8 cellular contexts compared by ENCODE assay signal in genomic region chr1:85258536-85259117, GRCh38. TPM values are rescaled to one million over a fixed set of nuclear protein-coding genes. Genes with fewer than 3 reads are reported as not detected.
A peak's percentile ranks its signal among the peaks of the same experiment; 100 is the strongest.
DNase-seq lines count a peak whose midpoint lies in the region; ATAC-seq, FAIRE-seq and TF ChIP-seq lines count a peak whose summit lies in the region.

No MANE protein-coding gene starts in this region.

- TF ChIP-seq POLR2A in NB4 (IDR thresholded peaks at IDR 0.05; ENCODE audit: extremely low read depth, insufficient read length) (no peak), H1 (IDR thresholded peaks at IDR 0.05; ENCODE audit: control extremely low read depth in 1 of 2, low read depth in 2 of 2, low read length in 2 of 2) (no peak)

- H3K4me3 ChIP-seq in CD4-positive, CD25-positive, alpha-beta regulatory T cell (ENCODE audit: low read depth, low read length), result peak overlapping the region; percentile 93
- peak overlapping the region; percentile 89 for H3K4me3 ChIP-seq in NB4 (ENCODE audit: low read depth, low read length)
- H3K4me3 ChIP-seq in H1 (ENCODE audit: extremely low read depth in 1 of 4, insufficient read depth in 2 of 4, low read depth in 3 of 4, low read length in 4 of 4), result peak overlapping the region; percentile 79 to 94 (median 85)

- H3K36me3 ChIP-seq in CD4-positive, CD25-positive, alpha-beta regulatory T cell (ENCODE audit: control insufficient read depth, insufficient read depth, low read length), result peaks cover 16% of the 10 kb centered on the region
- peaks cover 5 to 35% (median 15%) of the 10 kb centered on the region in 4 experiments; a peak in 5 of 8 replicates for H3K36me3 ChIP-seq in H1 (ENCODE audit: control insufficient read depth in 2 of 4, insufficient read depth in 4 of 4, low read length in 3 of 4)

- TF ChIP-seq RAD21 in H1 (IDR thresholded peaks at IDR 0.05 in 1 of 2, conservative IDR thresholded peaks at IDR 0.05 in 1 of 2; ENCODE audit: low read depth in 2 of 2, low read length in 2 of 2), result peak in 1 of 2 experiments; percentile 18; a peak in 1 of 4 replicates

- 42% methylated on average over 12 of the region's 19 CpGs; no CpG with 5 or more reads in 1 of the 2 experiments for WGBS in H1 (ENCODE audit: extremely low coverage in 1 of 2, insufficient coverage in 1 of 2, insufficient read length in 1 of 2, insufficient replicate concordance in 2 of 2, low coverage in 1 of 2, low lambda C conversion rate in 2 of 2, missing lambda C conversion rate in 1 of 2), 2 experiments

- H3K4me1 Mint-ChIP-seq in CD4-positive, CD25-positive, alpha-beta regulatory T cell, result peaks cover 34 to 56% (median 45%) of the 10 kb centered on the region in 4 donors
- peaks cover 35% of the 10 kb centered on the region for H3K4me1 Mint-ChIP-seq in neural crest cell

- no peak overlapping the region for H3K56ac ChIP-seq in H1 (replicated peaks; ENCODE audit: insufficient read length, low read depth, low read length)

- POLR2A ChIA-PET in H1 (lab: Charles Lee; ENCODE audit: partially characterized antibody), result interaction anchor here (0.7 to 2.8 kb wide), 6 partner anchors 9 to 337 kb away, joined by 3 to 11 read pairs (median 4); partner anchors contain the start of genes BCL10 and CCN1

- no peak overlapping the region for H2BK5ac ChIP-seq in H1 (ENCODE audit: low read depth, low read length)

- peaks cover 2% of the 10 kb centered on the region for H3K79me1 ChIP-seq in H1 (ENCODE audit: low read depth, low read length)

- H3K4me1 ChIP-seq in CD4-positive, CD25-positive, alpha-beta regulatory T cell (ENCODE audit: control insufficient read depth, insufficient read depth, low read length, poor library complexity, severe bottlenecking), result peaks cover 25% of the 10 kb centered on the region
- H3K4me1 ChIP-seq in H1 (replicated peaks in 1 of 4; ENCODE audit: control insufficient read depth in 3 of 4, insufficient read depth in 4 of 4, low read length in 3 of 4), result peaks cover 0 to 4% (median 2%) of the 10 kb centered on the region in 4 experiments; a peak in 3 of 7 replicates

- 0 out of 7 replicates have a peak overlapping the region, but pooled peaks of 1 of the 4 experiments have one; percentile 44 for H3K9ac ChIP-seq in H1 (replicated peaks in 1 of 4; ENCODE audit: extremely low read depth in 1 of 4, low read depth in 3 of 4, low read length in 3 of 4)

- H3K27me3 ChIP-seq in CD4-positive, CD25-positive, alpha-beta regulatory T cell (ENCODE audit: control insufficient read depth, insufficient read depth, low read length), result no peaks in the 10 kb centered on the region
- no peaks in the 10 kb centered on the region for H3K27me3 ChIP-seq in H1 (replicated peaks in 1 of 4; ENCODE audit: control insufficient read depth in 3 of 4, extremely low read depth in 1 of 4, insufficient read depth in 3 of 4, low read length in 3 of 4)

- H3K9me3 ChIP-seq in CD4-positive, CD25-positive, alpha-beta regulatory T cell (ENCODE audit: control insufficient read depth in 2 of 2, low read length in 2 of 2), result no peaks in the 10 kb centered on the region
- H3K9me3 ChIP-seq in H1 (ENCODE audit: insufficient read depth in 2 of 2, low read depth in 1 of 2, low read length in 1 of 2), result peaks cover 8 to 12% of the 10 kb centered on the region in 2 experiments; a peak in 3 of 4 replicates

- peak overlapping the region; percentile 96 to 100 (median 98) for H3K4me3 Mint-ChIP-seq in CD4-positive, CD25-positive, alpha-beta regulatory T cell
- H3K4me3 Mint-ChIP-seq in neural crest cell, result peak overlapping the region; percentile 99

- H2BK120ac ChIP-seq in H1 (replicated peaks; ENCODE audit: low read depth, low read length), result no peak overlapping the region

- peaks cover 0 to 5% of the 10 kb centered on the region in 2 experiments for H4K20me1 ChIP-seq in H1 (replicated peaks in 1 of 2; ENCODE audit: control insufficient read depth in 1 of 2, insufficient read depth in 2 of 2, low read length in 2 of 2)

- no peak overlapping the region for H3K4ac ChIP-seq in H1 (replicated peaks; ENCODE audit: insufficient read length, low read depth, low read length)

- peak overlapping the region; percentile 74 to 90 for H3K4me2 ChIP-seq in H1 (ENCODE audit: insufficient read depth in 1 of 2, low read depth in 2 of 2, low read length in 2 of 2)

- H3K27ac Mint-ChIP-seq in CD4-positive, CD25-positive, alpha-beta regulatory T cell, result peak overlapping the region; percentile 56 to 98 (median 96)
- peak overlapping the region; percentile 12 for H3K27ac Mint-ChIP-seq in neural crest cell (ENCODE audit: unreplicated experiment)

- no peaks in the 10 kb centered on the region for H3K27me3 Mint-ChIP-seq in CD4-positive, CD25-positive, alpha-beta regulatory T cell
- no peaks in the 10 kb centered on the region for H3K27me3 Mint-ChIP-seq in neural crest cell (ENCODE audit: low read depth)

- no peak overlapping the region for H3K14ac ChIP-seq in H1 (ENCODE audit: insufficient read length)

- intact Hi-C loops in posterior vena cava (cut with DNase I), result loop anchor here (5.0 to 10.0 kb wide), 3 partner anchors 124 to 314 kb away; no protein-coding TSS in a partner anchor

- H3K36me3 Mint-ChIP-seq in CD4-positive, CD25-positive, alpha-beta regulatory T cell, result peaks cover 24% of the 10 kb centered on the region
- H3K36me3 Mint-ChIP-seq in neural crest cell (ENCODE audit: low read depth), result peaks cover 21% of the 10 kb centered on the region

- no peak overlapping the region for H4K91ac ChIP-seq in H1 (replicated peaks; ENCODE audit: insufficient read length, low read length)

- FAIRE-seq in H1 (lab: Jason Lieb, UNC), result no peak

- H2AFZ ChIP-seq in H1 (ENCODE audit: low read length), result no peak overlapping the region

- no peak overlapping the region for H4K5ac ChIP-seq in H1 (ENCODE audit: insufficient read length, low read depth, low read length)

- no peak overlapping the region for H2AK5ac ChIP-seq in H1 (ENCODE audit: low read depth, low read length)

- TF ChIP-seq CTCF in NB4 (IDR thresholded peaks at IDR 0.05; ENCODE audit: low read depth, low read length) (peak; percentile 7), H1 (IDR thresholded peaks at IDR 0.05; ENCODE audit: control extremely low read depth in 1 of 3, insufficient read depth in 1 of 3, low read depth in 1 of 3, low read length in 3 of 3) (peak in 2 of 3 experiments; percentile 2 to 19; a peak in 3 of 4 replicates), neural crest cell (conservative IDR thresholded peaks at IDR 0.05) (no peak)

- H3K9me3 Mint-ChIP-seq in CD4-positive, CD25-positive, alpha-beta regulatory T cell, result no peaks in the 10 kb centered on the region
- H3K9me3 Mint-ChIP-seq in neural crest cell, result peaks cover 5% of the 10 kb centered on the region

- TF ChIP-seq EP300 in H1 (IDR thresholded peaks at IDR 0.05; ENCODE audit: borderline replicate concordance in 1 of 2, low read depth in 2 of 2, low read length in 2 of 2), result no peak

- H2BK15ac ChIP-seq in H1 (ENCODE audit: low read length), result no peak overlapping the region

- H2BK12ac ChIP-seq in H1 (ENCODE audit: low read depth, low read length), result no peak overlapping the region

- no peaks in the 10 kb centered on the region; the same call in none of the 2 replicates for H3K23me2 ChIP-seq in H1 (ENCODE audit: low read depth, low read length)

- H3K23ac ChIP-seq in H1 (ENCODE audit: insufficient read length), result no peak overlapping the region

- DNase-seq in CD4-positive, CD25-positive, alpha-beta regulatory T cell, result no peak
- DNase-seq in NB4 (ENCODE audit: low read depth) (peak; percentile 30), H1 (ENCODE audit: low read depth in 1 of 2, low spot score in 2 of 2) (no peak), neural crest cell (ENCODE audit: low read depth, low spot score) (no peak), posterior vena cava (ENCODE audit: low spot score) (no peak), NCI-H1105 (lab: John Stamatoyannopoulos, UW) (no peak)

- H3K27ac ChIP-seq in CD4-positive, CD25-positive, alpha-beta regulatory T cell (ENCODE audit: insufficient read depth, low read length, poor library complexity, severe bottlenecking), result peak overlapping the region; percentile 83
- H3K27ac ChIP-seq in H1 (ENCODE audit: low read depth, low read length), result no peak overlapping the region

- ATAC-seq in CD4-positive, CD25-positive, alpha-beta regulatory T cell (ENCODE audit: low read depth in 2 of 2), result no peak
- ATAC-seq in GM19467 (IDR thresholded peaks at IDR 0.05; ENCODE audit: unreplicated experiment), result no peak
- ATAC-seq in HG02981 (IDR thresholded peaks at IDR 0.05; ENCODE audit: unreplicated experiment), result no peak

- H3K18ac ChIP-seq in H1 (ENCODE audit: extremely low read depth, low read length), result no peak overlapping the region

- H3K79me2 ChIP-seq in H1 (ENCODE audit: control insufficient read depth in 1 of 2, insufficient read depth in 2 of 2, low read length in 2 of 2), result peaks cover 4 to 31% of the 10 kb centered on the region in 2 experiments; a peak in 3 of 4 replicates

- CTCF ChIA-PET in H1 (lab: Charles Lee; ENCODE audit: partially characterized antibody), result interaction anchor here (0.6 to 8.3 kb wide), 30 partner anchors 9 to 434 kb away, joined by 3 to 141 read pairs (median 4); partner anchors contain the start of genes BCL10 and CCN1

- no peak overlapping the region for H2BK20ac ChIP-seq in H1 (ENCODE audit: low read length)

- no peak overlapping the region for H4K8ac ChIP-seq in H1 (ENCODE audit: extremely low read depth, insufficient read depth, low read length)

RNA-seq across cellular contexts. Expression of gene C1orf52, which starts 0.8 kb away (rescaled TPM):
- total RNA-seq in CD4-positive, CD25-positive, alpha-beta regulatory T cell, result 55.6 TPM
- 10 to 100 TPM; 19.7 to 32.6 (median 27.5) TPM for polyA plus RNA-seq in CD4-positive, CD25-positive, alpha-beta regulatory T cell
- 39.1 and 39.3 TPM in 2 replicates for total RNA-seq in H1 (2021; fragmentation: NEBNext Ultra II Directional; extraction: Animal tissue kit (Norgen Biotek cat#: 25700))
- 29.2 and 46.9 TPM in 2 replicates for polyA plus RNA-seq in H1 (2011; rRNA removed)
- polyA plus RNA-seq in H1 (2011; cell fraction: cytosol; rRNA removed), result 41.8 TPM
- 75.0 TPM for polyA plus RNA-seq in H1 (2011; cell fraction: nucleus; rRNA removed)
- polyA plus RNA-seq in H1 (2012, experiment 1 of 2), result 31.4 to 42.3 TPM (median 37.7 TPM) in 4 replicates
- 7.8 TPM for polyA plus RNA-seq in H1 (2012, experiment 2 of 2)
- polyA plus RNA-seq in H1 (2013, experiment 1 of 2), result 31.6 TPM
- polyA plus RNA-seq in H1 (2013, experiment 2 of 2), result 33.4 TPM
- 20.1 and 22.6 TPM in 2 replicates for polyA minus RNA-seq in H1 (2011; rRNA and poly(A)+ RNA removed)
- 23.6 TPM for polyA minus RNA-seq in H1 (2011; cell fraction: cytosol; rRNA and poly(A)+ RNA removed)
- 32.0 TPM for polyA minus RNA-seq in H1 (2011; cell fraction: nucleus; rRNA and poly(A)+ RNA removed)
- total RNA-seq in neural crest cell, result 30.9 and 37.3 TPM in 2 replicates
- 10 to 100 TPM; 17.5 to 22.9 TPM for total RNA-seq in posterior vena cava

RNA-seq across cellular contexts. Expression of gene BCL10, which starts 17.8 kb away (rescaled TPM):
- total RNA-seq in CD4-positive, CD25-positive, alpha-beta regulatory T cell, result 64.4 TPM
- polyA plus RNA-seq in CD4-positive, CD25-positive, alpha-beta regulatory T cell, result 10 to 100 TPM; 25.9 to 28.1 (median 27.5) TPM
- total RNA-seq in H1 (2021; fragmentation: NEBNext Ultra II Directional; extraction: Animal tissue kit (Norgen Biotek cat#: 25700)), result 24.6 and 29.6 TPM in 2 replicates
- 5.0 and 7.4 TPM in 2 replicates for polyA plus RNA-seq in H1 (2011; rRNA removed)
- 4.9 TPM for polyA plus RNA-seq in H1 (2011; cell fraction: cytosol; rRNA removed)
- polyA plus RNA-seq in H1 (2011; cell fraction: nucleus; rRNA removed), result 3.1 TPM
- 7.3 to 15.0 TPM (median 10.0 TPM) in 4 replicates for polyA plus RNA-seq in H1 (2012, experiment 1 of 2)
- 3.6 TPM for polyA plus RNA-seq in H1 (2012, experiment 2 of 2)
- 10.8 TPM for polyA plus RNA-seq in H1 (2013, experiment 1 of 2)
- polyA plus RNA-seq in H1 (2013, experiment 2 of 2), result 10.2 TPM
- 8.9 and 10.2 TPM in 2 replicates for polyA minus RNA-seq in H1 (2011; rRNA and poly(A)+ RNA removed)
- 9.8 TPM for polyA minus RNA-seq in H1 (2011; cell fraction: cytosol; rRNA and poly(A)+ RNA removed)
- polyA minus RNA-seq in H1 (2011; cell fraction: nucleus; rRNA and poly(A)+ RNA removed), result 30.0 TPM
- total RNA-seq in neural crest cell (18.5 and 22.8 TPM in 2 replicates), posterior vena cava (10 to 100 TPM; 17.0 to 22.1 TPM)

RNA-seq across cellular contexts. Expression of gene SYDE2, which starts 57.8 kb away (rescaled TPM):
- 1.3 TPM for total RNA-seq in CD4-positive, CD25-positive, alpha-beta regulatory T cell
- 1 to 10 TPM; 1.0 to 4.1 (median 1.8) TPM for polyA plus RNA-seq in CD4-positive, CD25-positive, alpha-beta regulatory T cell
- total RNA-seq in H1 (2021; fragmentation: NEBNext Ultra II Directional; extraction: Animal tissue kit (Norgen Biotek cat#: 25700)), result 12.7 and 14.6 TPM in 2 replicates
- polyA plus RNA-seq in H1 (2011; rRNA removed), result 1.6 and 2.1 TPM in 2 replicates
- 2.8 TPM for polyA plus RNA-seq in H1 (2011; cell fraction: cytosol; rRNA removed)
- polyA plus RNA-seq in H1 (2011; cell fraction: nucleus; rRNA removed), result 2.9 TPM
- 1.7 to 3.3 TPM (median 2.5 TPM) in 4 replicates for polyA plus RNA-seq in H1 (2012, experiment 1 of 2)
- 0.25 TPM for polyA plus RNA-seq in H1 (2012, experiment 2 of 2)
- 4.5 TPM for polyA plus RNA-seq in H1 (2013, experiment 1 of 2)
- 4.1 TPM for polyA plus RNA-seq in H1 (2013, experiment 2 of 2)
- 13.9 and 15.8 TPM in 2 replicates for polyA minus RNA-seq in H1 (2011; rRNA and poly(A)+ RNA removed)
- polyA minus RNA-seq in H1 (2011; cell fraction: cytosol; rRNA and poly(A)+ RNA removed), result 8.4 TPM
- polyA minus RNA-seq in H1 (2011; cell fraction: nucleus; rRNA and poly(A)+ RNA removed), result 18.5 TPM
- total RNA-seq in neural crest cell, result 5.9 and 6.0 TPM in 2 replicates
- 10 to 100 TPM in 1 of 2 donors, 1 to 10 TPM in 1; 7.3 to 11.0 TPM for total RNA-seq in posterior vena cava
